ENCODE assay signal across 8 cellular contexts in the genomic region with DNA sequence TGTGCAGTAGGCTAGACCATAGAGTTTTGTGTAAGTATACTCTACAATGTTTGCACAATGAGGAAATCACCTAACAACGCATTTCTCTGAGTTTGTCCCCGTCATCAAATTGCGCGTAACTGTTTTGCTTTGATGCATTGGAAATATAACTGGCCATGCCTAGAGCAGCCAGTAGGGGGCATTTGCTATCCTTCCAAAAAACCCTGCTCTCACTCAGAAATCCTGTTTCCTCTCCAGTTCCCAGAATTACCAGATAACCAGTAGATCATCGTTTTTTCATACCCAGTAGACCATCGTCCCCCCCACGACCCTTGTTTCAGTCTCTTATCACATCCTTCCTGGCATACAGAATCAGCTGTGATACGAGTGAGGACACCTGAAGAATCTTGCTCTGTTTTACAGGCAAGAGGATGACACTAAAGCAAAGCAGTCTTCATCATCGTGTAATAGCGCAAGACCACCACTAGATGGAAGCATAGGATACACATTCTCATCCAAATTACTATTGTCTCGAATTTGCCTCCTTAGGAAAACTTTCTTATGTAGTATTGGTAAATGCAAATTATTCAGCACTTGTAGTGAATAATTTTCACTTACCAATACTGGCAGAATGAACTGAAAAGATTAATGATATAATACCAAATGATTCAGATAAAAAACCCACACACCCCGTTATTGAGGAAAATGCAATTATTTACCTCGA. TPM values are rescaled to one million over a fixed set of nuclear protein-coding genes. Genes with fewer than 3 reads are reported as not detected.
A peak's percentile ranks its signal among the peaks of the same experiment; 100 is the strongest.
DNase-seq lines count a peak whose midpoint lies in the region; ATAC-seq and TF ChIP-seq lines count a peak whose summit lies in the region.

No MANE protein-coding gene starts in this region.

- BruUV-seq in IMR-90 (replicated peaks; lab: Mats Ljungman, UMichigan) (no TSS peak), OCI-LY7 (replicated peaks; lab: Mats Ljungman, UMichigan) (no TSS peak)

- peaks cover 0 to 6% (median 0%) of the 10 kb centered on the region in 5 donors for H3K36me3 Mint-ChIP-seq in naive thymus-derived CD4-positive, alpha-beta T cell
- peaks cover 6% of the 10 kb centered on the region for H3K36me3 Mint-ChIP-seq in stimulated activated memory B cell treated with anti-CD40 and anti-IgM and Interleukin-4, amounts not matched to agents 10 μg/mL and 1 μg/mL and 100 μg/mL, for 72 hours

- dilution Hi-C loops in IMR-90 (cut with HindIII; ENCODE audit: low sequenced_read_pairs, unreplicated experiment) = loop anchor here (25.0 kb wide), 1 partner anchor 298 kb away; no protein-coding TSS in a partner anchor

- no peak overlapping the region for H2BK5ac ChIP-seq in IMR-90 (ENCODE audit: low read depth, low read length, poor library complexity, severe bottlenecking)

- CTCF ChIA-PET in IMR-90 (lab: Yijun Ruan, JAX) = interaction anchor here (0.9 to 2.7 kb wide), 3 partner anchors 8 to 293 kb away, joined by 4 to 16 read pairs (median 5); no protein-coding TSS in a partner anchor
- CTCF ChIA-PET in OCI-LY7 (lab: Charles Lee; ENCODE audit: unreplicated experiment) = interaction anchor here (0.6 kb wide), 1 partner anchor 493 kb away, joined by 3 read pairs; no protein-coding TSS in a partner anchor
- CTCF ChIA-PET in naive thymus-derived CD4-positive, alpha-beta T cell (lab: Charles Lee) = interaction anchor here (0.7 to 4.6 kb wide), 11 partner anchors 14 to 563 kb away, joined by 3 to 20 read pairs (median 4); no protein-coding TSS in a partner anchor

- H3K23ac ChIP-seq in IMR-90 (ENCODE audit: low read depth, low read length) = no peak overlapping the region

- DNase-seq in DMS53 treated with DMSO at 0.1 percent for 48 hours (lab: John Stamatoyannopoulos, UW; ENCODE audit: unreplicated experiment) (peak; percentile 89), IMR-90 (peak; percentile 87), OCI-LY7 (ENCODE audit: low spot score) (peak; percentile 81), activated T-cell treated with anti-CD3 and anti-CD28 coated beads for 4 hours (peak; percentile 55)
- DNase-seq in naive thymus-derived CD4-positive, alpha-beta T cell = peak; percentile 51 to 91 (median 89)

- H3K9me3 Mint-ChIP-seq in naive thymus-derived CD4-positive, alpha-beta T cell = peaks cover 0 to 16% (median 4%) of the 10 kb centered on the region in 11 donors
- H3K9me3 Mint-ChIP-seq in stimulated activated memory B cell treated with anti-CD40 and anti-IgM and Interleukin-4, amounts not matched to agents 10 μg/mL and 1 μg/mL and 100 μg/mL, for 72 hours = peaks cover 6% of the 10 kb centered on the region

- no peaks in the 10 kb centered on the region for H3K79me2 ChIP-seq in OCI-LY7 (ENCODE audit: insufficient read depth, low read depth, low read length)

- no peak overlapping the region for H2BK15ac ChIP-seq in IMR-90 (ENCODE audit: low read depth, low read length)

- H4K8ac ChIP-seq in IMR-90 (ENCODE audit: low read depth in 2 of 2, low read length in 2 of 2) = no peak overlapping the region

- in situ Hi-C loops in IMR-90 (cut with MboI; ENCODE audit: low sequenced_read_pairs) = loop anchor here (5.0 to 10.0 kb wide), 2 partner anchors 288 to 535 kb away; no protein-coding TSS in a partner anchor

- no peaks in the 10 kb centered on the region for H3K36me3 ChIP-seq in IMR-90 (ENCODE audit: control insufficient read depth, insufficient read depth, low read length)
- no peaks in the 10 kb centered on the region; the same call in 1 of the 2 replicates for H3K36me3 ChIP-seq in OCI-LY7 (ENCODE audit: insufficient read depth, low read length)
- no peaks in the 10 kb centered on the region for H3K36me3 ChIP-seq in naive thymus-derived CD4-positive, alpha-beta T cell (ENCODE audit: control insufficient read depth in 2 of 3, insufficient read depth in 3 of 3, low read length in 3 of 3)

- no peak overlapping the region for H4K91ac ChIP-seq in IMR-90 (ENCODE audit: insufficient read depth, low read depth, low read length)

- H2AK5ac ChIP-seq in IMR-90 (ENCODE audit: low read depth, low read length) = no peak overlapping the region

- no peak for TF ChIP-seq POLR2A in IMR-90 (IDR thresholded peaks at IDR 0.05; ENCODE audit: low read depth, low read length)

- H3K9me3 ChIP-seq in IMR-90 (ENCODE audit: control insufficient read depth, insufficient read depth, low read length) (no peaks in the 10 kb centered on the region), OCI-LY7 (ENCODE audit: low read length) (no peaks in the 10 kb centered on the region)
- no peaks in the 10 kb centered on the region for H3K9me3 ChIP-seq in naive thymus-derived CD4-positive, alpha-beta T cell (ENCODE audit: control insufficient read depth in 2 of 3, low read length in 3 of 3)

- peak overlapping the region; percentile 96 for H2AFZ ChIP-seq in IMR-90 (replicated peaks; ENCODE audit: low read length, poor library complexity)
- H2AFZ ChIP-seq in OCI-LY7 (ENCODE audit: low read length) = peak overlapping the region; percentile 96; the same call in 1 of the 2 replicates

- H4K20me1 ChIP-seq in IMR-90 (ENCODE audit: insufficient read depth, low read length) (no peaks in the 10 kb centered on the region), OCI-LY7 (ENCODE audit: insufficient read depth, low read length) (no peaks in the 10 kb centered on the region)

- POLR2A ChIA-PET in IMR-90 (lab: Charles Lee; ENCODE audit: unreplicated experiment) (no interaction called here), OCI-LY7 (lab: Charles Lee) (interaction anchor here (0.7 kb wide), 1 partner anchor 1828 kb away, joined by 3 read pairs; no protein-coding TSS in a partner anchor)
- POLR2A ChIA-PET in naive thymus-derived CD4-positive, alpha-beta T cell (lab: Charles Lee) = interaction anchor here (1.0 kb wide), 1 partner anchor 290 kb away, joined by 3 read pairs; no protein-coding TSS in a partner anchor

- no peak overlapping the region for H4K5ac ChIP-seq in IMR-90 (ENCODE audit: low read depth, low read length)

- H2AK9ac ChIP-seq in IMR-90 (replicated peaks; ENCODE audit: low read depth, low read length, poor library complexity) = no peak overlapping the region

- H3K4me2 ChIP-seq in IMR-90 (ENCODE audit: low read depth, low read length) (peak overlapping the region; percentile 100), OCI-LY7 (ENCODE audit: low read length) (peak overlapping the region; percentile 91)

- H3K27ac ChIP-seq in IMR-90 (ENCODE audit: insufficient read depth, low read length) (no peak overlapping the region), OCI-LY7 (ENCODE audit: low read depth, low read length, poor library complexity, severe bottlenecking) (no peak overlapping the region)
- peak overlapping the region; percentile 75 for H3K27ac ChIP-seq in naive thymus-derived CD4-positive, alpha-beta T cell (ENCODE audit: low read depth, low read length)

- peak overlapping the region; percentile 11 to 95 (median 85) for H3K4me3 Mint-ChIP-seq in naive thymus-derived CD4-positive, alpha-beta T cell
- H3K4me3 Mint-ChIP-seq in stimulated activated memory B cell treated with anti-CD40 and anti-IgM and Interleukin-4, amounts not matched to agents 10 μg/mL and 1 μg/mL and 100 μg/mL, for 72 hours = peak overlapping the region; percentile 73

- peak; percentile 96 for ATAC-seq in GM21619 (IDR thresholded peaks at IDR 0.05; ENCODE audit: unreplicated experiment)
- ATAC-seq in IMR-90 (ENCODE audit: low read depth) = peak; percentile 99
- peak; percentile 97 for ATAC-seq in esophagus mucosa
- peak; percentile 98 for ATAC-seq in naive thymus-derived CD4-positive, alpha-beta T cell
- peak; percentile 92 for ATAC-seq in stimulated activated memory B cell treated with anti-CD40 and anti-IgM and Interleukin-4, amounts not matched to agents 10 μg/mL and 1 μg/mL and 100 μg/mL, for 72 hours

- no peak overlapping the region for H2BK20ac ChIP-seq in IMR-90 (ENCODE audit: low read depth, low read length)

- peak; percentile 69 for TF ChIP-seq CTCF in IMR-90 (conservative IDR thresholded peaks at IDR 0.05; ENCODE audit: low read depth, low read length)
- peak; percentile 98 for TF ChIP-seq CTCF in OCI-LY7 (conservative IDR thresholded peaks at IDR 0.05; ENCODE audit: low read length)

- H3K4me3 ChIP-seq in IMR-90 (ENCODE audit: insufficient read depth, low read depth, low read length) (peak overlapping the region; percentile 66), OCI-LY7 (ENCODE audit: low read depth, low read length, poor library complexity, severe bottlenecking) (peak overlapping the region; percentile 63)
- peak overlapping the region; percentile 59 for H3K4me3 ChIP-seq in naive thymus-derived CD4-positive, alpha-beta T cell (ENCODE audit: low read length)

- H3K14ac ChIP-seq in IMR-90 (replicated peaks; ENCODE audit: low read depth, low read length) = no peak overlapping the region

- no peaks in the 10 kb centered on the region for H3K79me1 ChIP-seq in IMR-90 (ENCODE audit: low read depth in 1 of 2, low read length in 2 of 2)

- H3K4ac ChIP-seq in IMR-90 (ENCODE audit: low read depth, low read length) = no peak overlapping the region

- no peak overlapping the region for H2BK120ac ChIP-seq in IMR-90 (ENCODE audit: low read depth, low read length)

- 0% methylated on average over 4 of the region's 13 CpGs; no CpG with 5 or more reads in 1 of the 2 experiments for whole genome bisulfite sequencing in IMR-90 (ENCODE audit: extremely low coverage in 2 of 2, insufficient read length in 1 of 2), 2 experiments

- H3K27me3 Mint-ChIP-seq in naive thymus-derived CD4-positive, alpha-beta T cell = peaks cover 0 to 43% (median 17%) of the 10 kb centered on the region in 5 donors
- peaks cover 14% of the 10 kb centered on the region for H3K27me3 Mint-ChIP-seq in stimulated activated memory B cell treated with anti-CD40 and anti-IgM and Interleukin-4, amounts not matched to agents 10 μg/mL and 1 μg/mL and 100 μg/mL, for 72 hours

- H3K27ac Mint-ChIP-seq in naive thymus-derived CD4-positive, alpha-beta T cell = peak overlapping the region; percentile 57 to 99 (median 94)
- H3K27ac Mint-ChIP-seq in stimulated activated memory B cell treated with anti-CD40 and anti-IgM and Interleukin-4, amounts not matched to agents 10 μg/mL and 1 μg/mL and 100 μg/mL, for 72 hours = no peak overlapping the region

- no peak overlapping the region for H3K56ac ChIP-seq in IMR-90 (ENCODE audit: extremely low read depth, insufficient read depth, low read length)

- no peaks in the 10 kb centered on the region for H3K9me2 ChIP-seq in OCI-LY7 (ENCODE audit: insufficient read depth, low read length)

- intact Hi-C loops in IMR-90 (cut with micrococcal nuclease) = loop anchor here (1.0 to 5.0 kb wide), 3 partner anchors 290 to 548 kb away; no protein-coding TSS in a partner anchor
- intact Hi-C loops in OCI-LY7 (cut with micrococcal nuclease; ENCODE audit: unreplicated experiment) = loop anchor here (1.0 to 10.0 kb wide), 3 partner anchors 290 to 775 kb away; no protein-coding TSS in a partner anchor
- intact Hi-C loops in naive thymus-derived CD4-positive, alpha-beta T cell (cut with micrococcal nuclease) = loop anchor here (1.0 to 5.0 kb wide), 20 partner anchors 10 to 1714 kb away; a partner anchor contains a TSS

- no peaks in the 10 kb centered on the region for H3K27me3 ChIP-seq in IMR-90 (ENCODE audit: control insufficient read depth, insufficient read depth, low read length)
- H3K27me3 ChIP-seq in naive thymus-derived CD4-positive, alpha-beta T cell (ENCODE audit: control insufficient read depth in 2 of 2, insufficient read depth in 2 of 2, low read length in 2 of 2) = peaks cover 0 to 3% of the 10 kb centered on the region in 2 donors

- H3K9me1 ChIP-seq in IMR-90 (ENCODE audit: insufficient read depth, low read length) = no peaks in the 10 kb centered on the region

- H3K4me1 Mint-ChIP-seq in naive thymus-derived CD4-positive, alpha-beta T cell = peaks cover 0 to 22% (median 0%) of the 10 kb centered on the region in 7 donors
- peaks cover 7% of the 10 kb centered on the region for H3K4me1 Mint-ChIP-seq in stimulated activated memory B cell treated with anti-CD40 and anti-IgM and Interleukin-4, amounts not matched to agents 10 μg/mL and 1 μg/mL and 100 μg/mL, for 72 hours

- no peak overlapping the region for H3K18ac ChIP-seq in IMR-90 (ENCODE audit: low read depth, low read length)

- no peaks in the 10 kb centered on the region for H3K4me1 ChIP-seq in IMR-90 (ENCODE audit: control insufficient read depth, insufficient read depth, low read length)
- H3K4me1 ChIP-seq in OCI-LY7 (ENCODE audit: insufficient read depth, low read length, poor library complexity, severe bottlenecking) = no peaks in the 10 kb centered on the region
- H3K4me1 ChIP-seq in naive thymus-derived CD4-positive, alpha-beta T cell (ENCODE audit: control insufficient read depth in 2 of 2, insufficient read depth in 2 of 2, low read length in 2 of 2) = no peaks in the 10 kb centered on the region

- peak overlapping the region; percentile 44 for H3K9ac ChIP-seq in IMR-90 (ENCODE audit: low read depth, low read length)

- peak; percentile 74 for TF ChIP-seq RAD21 in IMR-90 (IDR thresholded peaks at IDR 0.05; ENCODE audit: low read length)

RNA-seq across cellular contexts. Expression of a gene that starts 4.4 kb away (rescaled TPM):
- not detected in 2 replicates for total RNA-seq in IMR-90 (2012; rRNA removed)
- polyA plus RNA-seq in IMR-90 (2012; rRNA removed) = not detected in 2 replicates
- polyA plus RNA-seq in IMR-90 (2012; cell fraction: cytosol; rRNA removed) = not detected in 2 replicates
- not detected in 2 replicates for polyA plus RNA-seq in IMR-90 (2012; cell fraction: nucleus; rRNA removed; ENCODE audit: low replicate concordance)
- not detected in 2 replicates for total RNA-seq in OCI-LY7 (2014; rRNA removed; shearing (Covaris generic))
- not detected in 2 replicates for total RNA-seq in OCI-LY7 (2022)
- not detected for total RNA-seq in esophagus mucosa
- total RNA-seq in naive thymus-derived CD4-positive, alpha-beta T cell = not detected
- polyA plus RNA-seq in naive thymus-derived CD4-positive, alpha-beta T cell = not detected

RNA-seq across cellular contexts. Expression of a gene that starts 47.5 kb away (rescaled TPM):
- not detected in 2 replicates for total RNA-seq in IMR-90 (2012; rRNA removed)
- polyA plus RNA-seq in IMR-90 (2012; rRNA removed) = not detected in 2 replicates
- polyA plus RNA-seq in IMR-90 (2012; cell fraction: cytosol; rRNA removed) = not detected in 2 replicates
- polyA plus RNA-seq in IMR-90 (2012; cell fraction: nucleus; rRNA removed; ENCODE audit: low replicate concordance) = not detected in 2 replicates
- not detected in 2 replicates for total RNA-seq in OCI-LY7 (2014; rRNA removed; shearing (Covaris generic))
- not detected in 2 replicates for total RNA-seq in OCI-LY7 (2022)
- total RNA-seq in esophagus mucosa = not detected
- total RNA-seq in naive thymus-derived CD4-positive, alpha-beta T cell = not detected
- not detected for polyA plus RNA-seq in naive thymus-derived CD4-positive, alpha-beta T cell
